ENCODE assay signal across 8 cellular contexts in genomic region chr5:97163360-97163764, GRCh38. TPM values are rescaled to one million over a fixed set of nuclear protein-coding genes. Genes with fewer than 3 reads are reported as not detected.
DNase-seq lines count a peak whose midpoint lies in the region; ATAC-seq, FAIRE-seq and TF ChIP-seq lines count a peak whose summit lies in the region.

No MANE protein-coding gene starts in this region.

- TF ChIP-seq EP300 in tibial nerve (IDR thresholded peaks at IDR 0.05), result no peak

- peak; percentile 55 for TF ChIP-seq CTCF in cardiac muscle cell (IDR thresholded peaks at IDR 0.05; ENCODE audit: low read depth, low read length)
- peak; percentile 42 to 58 (median 51) for TF ChIP-seq CTCF in tibial nerve (IDR thresholded peaks at IDR 0.05)

- no peak for ATAC-seq in left ventricle myocardium superior
- ATAC-seq in GM21528 (IDR thresholded peaks at IDR 0.05; ENCODE audit: low FRiP score, unreplicated experiment), result no peak
- no peak for ATAC-seq in HG03039 (IDR thresholded peaks at IDR 0.05; ENCODE audit: unreplicated experiment)

- TF ChIP-seq POLR2A in tibial nerve (IDR thresholded peaks at IDR 0.05), result no peak

- H3K4me1 ChIP-seq in cardiac muscle cell (ENCODE audit: low read depth), result no peaks in the 10 kb centered on the region
- peaks cover 0 to 16% (median 0%) of the 10 kb centered on the region in 4 donors for H3K4me1 ChIP-seq in tibial nerve

- H3K27me3 ChIP-seq in cardiac muscle cell (no peaks in the 10 kb centered on the region), tibial nerve (no peaks in the 10 kb centered on the region)

- H3K27ac ChIP-seq in cardiac muscle cell (no peak overlapping the region), tibial nerve (no peak overlapping the region)

- intact Hi-C loops in left ventricle myocardium superior (cut with micrococcal nuclease), result loop anchor here (2.0 to 10.0 kb wide), 3 partner anchors 295 to 549 kb away; no protein-coding TSS in a partner anchor

- peaks cover 55% of the 10 kb centered on the region for H3K36me3 ChIP-seq in cardiac muscle cell
- peaks cover 0 to 65% (median 5%) of the 10 kb centered on the region in 3 donors for H3K36me3 ChIP-seq in tibial nerve

- H3K9me3 ChIP-seq in cardiac muscle cell (ENCODE audit: low read depth) (no peaks in the 10 kb centered on the region), tibial nerve (peaks cover 0 to 5% (median 0%) of the 10 kb centered on the region in 4 donors)

- peak; percentile 63 for FAIRE-seq in frontal cortex (lab: Jason Lieb, UNC)

- H3K4me3 ChIP-seq in cardiac muscle cell (no peak overlapping the region), tibial nerve (no peak overlapping the region)

- DNase-seq in cardiac muscle cell (ENCODE audit: low read depth in 1 of 2, low spot score in 1 of 2) (peak in 1 of 2 donors; percentile 41), left ventricle myocardium superior (no peak), SKM-1 (lab: John Stamatoyannopoulos, UW; ENCODE audit: unreplicated experiment) (peak; percentile 13), frontal cortex (ENCODE audit: low spot score in 2 of 2) (no peak), tibial nerve (ENCODE audit: low spot score in 2 of 2) (no peak), NCI-H226 (no peak)

RNA-seq across cellular contexts. Expression of gene RIOK2, which starts 19.7 kb away (rescaled TPM):
- 20.5 and 23.6 TPM in 2 replicates for total RNA-seq in cardiac muscle cell
- polyA plus RNA-seq in cardiac muscle cell, result 26.4 and 48.1 TPM in 2 replicates
- 25.0 TPM for total RNA-seq in left ventricle myocardium superior
- 20.8 TPM for total RNA-seq in frontal cortex
- 10 to 100 TPM; 16.7 to 44.7 (median 27.3) TPM for total RNA-seq in tibial nerve

RNA-seq across cellular contexts. Expression of gene LIX1, which starts 21.0 kb away (rescaled TPM):
- total RNA-seq in cardiac muscle cell, result 68.1 and 108 TPM in 2 replicates
- 80.1 and 96.0 TPM in 2 replicates for polyA plus RNA-seq in cardiac muscle cell
- total RNA-seq in left ventricle myocardium superior, result not detected
- 7.3 TPM for total RNA-seq in frontal cortex
- under 1 TPM in 2 of 4 donors, not detected in 2; under 0.01 TPM for total RNA-seq in tibial nerve
